In the genomic region with DNA sequence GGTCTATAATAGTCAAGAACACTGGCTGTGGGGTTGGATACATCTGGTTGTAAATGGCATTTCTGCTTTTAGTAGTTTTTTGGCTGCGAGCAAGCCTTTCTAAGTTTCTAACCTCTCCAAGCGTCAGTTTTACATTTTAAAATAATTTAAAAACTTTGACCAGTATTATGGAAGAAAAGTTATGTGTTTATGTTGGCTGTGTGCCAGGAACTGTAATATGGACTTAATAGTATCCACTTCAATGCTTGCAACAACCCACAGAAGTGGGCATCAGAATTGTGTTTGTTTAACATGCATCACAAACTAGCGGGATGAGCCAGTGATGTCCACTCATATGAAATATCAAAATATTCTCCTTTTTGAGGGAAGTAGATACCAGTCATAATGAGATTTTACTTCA, we compare ENCODE assay signal across 22 cellular contexts.
"Had no signal": no experiment of that assay in that cellular context is flagged by ENCODE, and none has a peak within 500 bp of the region (broad histone marks: within the 10 kb centered on the region; RNA-seq: fewer than 3 reads in every experiment).

No MANE protein-coding gene starts in this region.

- H3K27me3 ChIP-seq: colonic mucosa, esophagus squamous epithelium, gastrocnemius medialis, heart right ventricle, left lung had no signal

- DNase-seq: colonic mucosa; cortex of kidney; effector CD8-positive, alpha-beta T cell; effector memory CD8-positive, alpha-beta T cell; endodermal cell; erythroblast; esophagus squamous epithelium; foreskin fibroblast; foreskin melanocyte; gastrocnemius medialis; glutamatergic neuron; head of caudate nucleus; heart right ventricle; hippocampal formation; left cardiac atrium; left lung; left ventricle myocardium superior; lower lobe of right lung; mesenchymal stem cell; mucosa of descending colon; naive B cell had no signal

- H3K27ac ChIP-seq: colonic mucosa, epithelial cell of prostate, esophagus squamous epithelium, gastrocnemius medialis, heart right ventricle, left lung, lower lobe of right lung had no signal

- H3K9me3 ChIP-seq: colonic mucosa, esophagus squamous epithelium, gastrocnemius medialis, heart right ventricle, lower lobe of right lung, mucosa of descending colon had no signal

- H3K4me3 ChIP-seq: colonic mucosa, esophagus squamous epithelium, gastrocnemius medialis, heart right ventricle, left lung, lower lobe of right lung, mucosa of descending colon had no signal

- H3K4me1 ChIP-seq: colonic mucosa, esophagus squamous epithelium, gastrocnemius medialis, heart right ventricle, left lung, lower lobe of right lung had no signal

- H3K36me3 ChIP-seq: colonic mucosa, esophagus squamous epithelium, gastrocnemius medialis, heart right ventricle, left lung, lower lobe of right lung had no signal
